In the genomic region with DNA sequence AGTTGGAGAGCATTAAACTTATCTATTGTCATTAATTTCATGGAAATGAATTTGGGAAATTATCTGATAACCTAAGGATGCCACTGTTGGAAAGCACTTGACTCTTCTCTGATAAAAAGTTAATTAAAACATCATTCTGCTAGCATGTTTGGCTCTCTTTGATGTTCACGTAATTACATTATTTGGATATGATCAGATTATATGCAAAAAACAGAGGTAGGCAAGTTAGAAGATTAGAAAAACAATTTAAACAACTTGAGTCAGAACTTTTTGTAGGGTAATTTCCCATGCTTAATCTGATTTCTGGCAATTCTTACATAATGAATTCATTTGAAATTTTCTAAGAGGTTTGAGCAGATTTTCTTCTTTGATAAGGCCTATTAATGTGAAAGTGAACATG, we compare ENCODE assay signal across 34 cellular contexts.
"Had no signal": no experiment of that assay in that cellular context is flagged by ENCODE, and none has a peak within 500 bp of the region (broad histone marks: within the 10 kb centered on the region; RNA-seq: fewer than 3 reads in every experiment).

No MANE protein-coding gene starts in this region.

- H3K27me3 ChIP-seq: MG63 had no signal

- H3K9me3 ChIP-seq: MG63 had no signal

- DNase-seq: Karpas-422, Kasumi-1, MG63, MM.1S, MV-4-11, NCI-H1048, NCI-H1092, NCI-H1092 treated with DMSO at 0.1 percent for 48 hours, NCI-H1105, NCI-H1105 treated with DMSO at 0.1 percent for 48 hours, NCI-H1417, NCI-H1417 treated with DMSO at 0.1 percent for 48 hours, NCI-H1436, NCI-H1436 treated with DMSO at 0.1 percent for 48 hours, NCI-H146, NCI-H1694, NCI-H1694 treated with DMSO at 0.1 percent for 48 hours, NCI-H187, NCI-H187 treated with DMSO at 0.1 percent for 48 hours, NCI-H1930, NCI-H2029, NCI-H2029 treated with DMSO at 0.1 percent for 48 hours, NCI-H2081, NCI-H2081 treated with DMSO at 0.1 percent for 48 hours, NCI-H2107, NCI-H2171, NCI-H2171 treated with DMSO at 0.1 percent for 48 hours, NCI-H2227 treated with DMSO at 0.1 percent for 48 hours, NCI-H226, NCI-H345, NCI-H446, NCI-H446 treated with DMSO at 0.1 percent for 48 hours, NCI-H510A, NCI-H510A treated with DMSO at 0.1 percent for 48 hours had no signal

- H3K4me3 ChIP-seq: MG63 had no signal

- H3K36me3 ChIP-seq: MG63 had no signal
